17 cellular contexts compared by ENCODE assay signal in the genomic region with DNA sequence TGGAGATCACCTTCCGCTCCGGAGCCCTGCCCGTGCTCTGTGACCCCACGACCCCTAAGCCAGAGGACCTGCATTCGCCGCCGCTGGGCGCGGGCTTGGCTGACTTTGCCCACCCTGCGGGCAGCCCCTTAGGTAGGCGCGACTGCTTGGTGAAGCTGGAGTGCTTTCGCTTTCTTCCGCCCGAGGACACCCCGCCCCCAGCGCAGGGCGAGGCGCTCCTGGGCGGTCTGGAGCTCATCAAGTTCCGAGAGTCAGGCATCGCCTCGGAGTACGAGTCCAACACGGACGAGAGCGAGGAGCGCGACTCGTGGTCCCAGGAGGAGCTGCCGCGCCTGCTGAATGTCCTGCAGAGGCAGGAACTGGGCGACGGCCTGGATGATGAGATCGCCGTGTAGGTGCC. TPM values are rescaled to one million over a fixed set of nuclear protein-coding genes. Genes with fewer than 3 reads are reported as not detected.
DNase-seq lines count a peak whose midpoint lies in the region; ATAC-seq, FAIRE-seq and TF ChIP-seq lines count a peak whose summit lies in the region.
"Had no signal": no experiment of that assay in that cellular context is flagged by ENCODE, and none has a peak within 500 bp of the region (broad histone marks: within the 10 kb centered on the region; RNA-seq: fewer than 3 reads in every experiment).

No MANE protein-coding gene starts in this region.

- no peak overlapping the region for H2AK5ac ChIP-seq in H9 (ENCODE audit: insufficient read length, low read length)

- dilution Hi-C loops in keratinocyte (cut with MboI; ENCODE audit: extremely low pct_ligation_motif_present, low sequenced_read_pairs): no loop called here

- H4K20me1 ChIP-seq in GM23338 (replicated peaks; ENCODE audit: insufficient read depth) (no peaks in the 10 kb centered on the region), keratinocyte (ENCODE audit: control insufficient read depth, extremely low read depth, insufficient read depth, low read length) (no peaks in the 10 kb centered on the region), H9 (ENCODE audit: control insufficient read depth, insufficient read depth, insufficient read length) (no peaks in the 10 kb centered on the region)

- H3K36me3 Mint-ChIP-seq in GM23338 (ENCODE audit: low read depth): peaks cover 17% of the 10 kb centered on the region; the same call in 2 of the 3 replicates
- H3K36me3 Mint-ChIP-seq in H9 (ENCODE audit: insufficient read depth in 1 of 3, low read depth in 3 of 3): peaks cover 2 to 10% (median 3%) of the 10 kb centered on the region in 3 experiments; a peak in 4 of 7 replicates
- H3K36me3 Mint-ChIP-seq: activated naive CD8-positive, alpha-beta T cell treated with anti-CD3 and anti-CD28 coated beads for 36 hours had no signal

- no peak overlapping the region for H3K4me3 Mint-ChIP-seq in GM23338
- no peak overlapping the region for H3K4me3 Mint-ChIP-seq in H9
- H3K4me3 Mint-ChIP-seq: activated naive CD8-positive, alpha-beta T cell treated with anti-CD3 and anti-CD28 coated beads for 36 hours had no signal

- H3K27ac Mint-ChIP-seq in GM23338 (no peak overlapping the region), H9 (no peak overlapping the region)
- H3K27ac Mint-ChIP-seq: activated naive CD8-positive, alpha-beta T cell treated with anti-CD3 and anti-CD28 coated beads for 36 hours had no signal

- no peak overlapping the region for H3K18ac ChIP-seq in H9 (ENCODE audit: insufficient read length, low read depth, low read length)

- no peaks in the 10 kb centered on the region for H3K36me3 ChIP-seq in GM23338 (ENCODE audit: insufficient read depth)
- no peaks in the 10 kb centered on the region for H3K36me3 ChIP-seq in keratinocyte (ENCODE audit: control insufficient read depth in 2 of 2, extremely low read depth in 1 of 2, insufficient read depth in 2 of 2, low read length in 2 of 2)
- no peaks in the 10 kb centered on the region for H3K36me3 ChIP-seq in stomach smooth muscle (ENCODE audit: control insufficient read depth in 2 of 2, insufficient read depth in 2 of 2, low read length in 2 of 2)

- H2BK15ac ChIP-seq in H9 (ENCODE audit: low read depth, low read length): no peak overlapping the region

- no peaks in the 10 kb centered on the region for H3K79me1 ChIP-seq in H9 (ENCODE audit: insufficient read depth, low read depth, low read length, poor library complexity, severe bottlenecking)

- DNase-seq in GM23338 (ENCODE audit: low spot score) (no peak), choroid plexus epithelial cell (ENCODE audit: low read depth) (no peak), keratinocyte (ENCODE audit: low read depth, low spot score) (no peak), islet precursor cell (no peak), H9 (no peak)
- DNase-seq: activated CD8-positive, alpha-beta memory T cell treated with anti-CD3 and anti-CD28 coated beads, Interleukin-2, amount 50 U/mL, for 4 hours; activated naive CD8-positive, alpha-beta T cell treated with anti-CD3 and anti-CD28 coated beads for 36 hours; NCI-H2107; NK-92 treated with Interleukin-12 subunit alpha and Interleukin-12 subunit beta, amount 100 ng/mL, for 24 hours; stimulated activated CD4-positive, alpha-beta T cell treated with anti-CD3 and anti-CD28 coated beads, Interleukin-4, amount 100 ng/mL, for 24 hours; stimulated activated naive CD4-positive, alpha-beta T cell had no signal

- H3K79me2 ChIP-seq in GM23338 (replicated peaks; ENCODE audit: insufficient read depth): no peaks in the 10 kb centered on the region
- H3K79me2 ChIP-seq in keratinocyte (ENCODE audit: control insufficient read depth, insufficient read depth, low read length): no peaks in the 10 kb centered on the region
- no peaks in the 10 kb centered on the region for H3K79me2 ChIP-seq in H9 (ENCODE audit: insufficient read depth, low read length)

- no peak overlapping the region for H4K8ac ChIP-seq in H9 (replicated peaks; ENCODE audit: insufficient read length, low read depth, low read length)

- H3K4me3 ChIP-seq in GM23338 (no peak overlapping the region), choroid plexus epithelial cell (ENCODE audit: low read depth, low read length) (peak overlapping the region; percentile 47), keratinocyte (ENCODE audit: control insufficient read depth in 2 of 3, extremely low read depth in 1 of 3, insufficient read depth in 2 of 3, low read depth in 1 of 3, low read length in 3 of 3) (peak overlapping the region in 1 of 3 experiments; percentile 45), stomach smooth muscle (ENCODE audit: low read length in 2 of 2) (peak overlapping the region in 1 of 2 donors; percentile 76)

- H3K27ac ChIP-seq in GM23338 (ENCODE audit: low read depth): no peak overlapping the region
- no peak overlapping the region for H3K27ac ChIP-seq in keratinocyte (ENCODE audit: control insufficient read depth, insufficient read depth, low read length)
- H3K27ac ChIP-seq in stomach smooth muscle (ENCODE audit: low read length): peak overlapping the region; percentile 11
- H3K27ac ChIP-seq in H9 (ENCODE audit: insufficient read length, low read depth, low read length): no peak overlapping the region

- H3K27me3 Mint-ChIP-seq in GM23338 (ENCODE audit: insufficient read depth, low read depth, poor library complexity) (peaks cover 14% of the 10 kb centered on the region), H9 (ENCODE audit: low read depth) (no peaks in the 10 kb centered on the region)
- H3K27me3 Mint-ChIP-seq: activated naive CD8-positive, alpha-beta T cell treated with anti-CD3 and anti-CD28 coated beads for 36 hours had no signal

- H3K4me2 ChIP-seq in GM23338: no peak overlapping the region
- no peak overlapping the region for H3K4me2 ChIP-seq in keratinocyte (ENCODE audit: control insufficient read depth, extremely low read depth, insufficient read depth, low read depth, low read length)
- H3K4me2 ChIP-seq in H9 (ENCODE audit: insufficient read depth, insufficient read length, low read length): no peak overlapping the region

- H3K9me3 Mint-ChIP-seq in GM23338 (no peaks in the 10 kb centered on the region), H9 (no peaks in the 10 kb centered on the region)
- H3K9me3 Mint-ChIP-seq: activated naive CD8-positive, alpha-beta T cell treated with anti-CD3 and anti-CD28 coated beads for 36 hours had no signal

- H3K9ac ChIP-seq in keratinocyte (ENCODE audit: control insufficient read depth, extremely low read depth, insufficient read depth, low read length): peak overlapping the region; percentile 11
- peak overlapping the region in 1 of 2 donors; percentile 47 for H3K9ac ChIP-seq in stomach smooth muscle (ENCODE audit: low read length in 2 of 2)
- no peak overlapping the region for H3K9ac ChIP-seq in H9 (ENCODE audit: extremely low read depth, insufficient read length, low read length)

- no peaks in the 10 kb centered on the region for H3K9me2 ChIP-seq in GM23338 (ENCODE audit: insufficient read depth)

- no peak overlapping the region for H2BK120ac ChIP-seq in H9 (ENCODE audit: low read depth, low read length, poor library complexity, severe bottlenecking)

- H3K4ac ChIP-seq in H9 (ENCODE audit: low read depth, low read length): no peak overlapping the region

- H3K27me3 ChIP-seq in GM23338 (ENCODE audit: insufficient read depth): no peaks in the 10 kb centered on the region
- peaks cover 2% of the 10 kb centered on the region for H3K27me3 ChIP-seq in keratinocyte (ENCODE audit: control insufficient read depth, extremely low read depth, insufficient read depth, low read length)
- H3K27me3 ChIP-seq in stomach smooth muscle (ENCODE audit: control insufficient read depth in 1 of 2, insufficient read depth in 2 of 2, low read length in 2 of 2): no peaks in the 10 kb centered on the region
- no peaks in the 10 kb centered on the region for H3K27me3 ChIP-seq in H9 (ENCODE audit: insufficient read depth, low read length)

- H3F3A ChIP-seq in GM23338 (replicated peaks; ENCODE audit: low read depth): no peaks in the 10 kb centered on the region

- no peak for TF ChIP-seq CTCF in GM23338 (conservative IDR thresholded peaks at IDR 0.05; ENCODE audit: low read depth in 2 of 2)
- TF ChIP-seq CTCF in choroid plexus epithelial cell (conservative IDR thresholded peaks at IDR 0.05; ENCODE audit: low read depth, low read length): no peak
- no peak for TF ChIP-seq CTCF in keratinocyte (optimal IDR thresholded peaks at IDR 0.05 in 1 of 3, IDR thresholded peaks at IDR 0.05 in 1 of 3, conservative IDR thresholded peaks at IDR 0.05 in 1 of 3; ENCODE audit: extremely low read depth in 1 of 3, insufficient read depth in 2 of 3, low read length in 3 of 3)
- no peak for TF ChIP-seq CTCF in H9 (conservative IDR thresholded peaks at IDR 0.05)

- H3K23ac ChIP-seq in H9 (ENCODE audit: insufficient read length, low read depth, low read length): no peak overlapping the region

- WGBS in H9 (ENCODE audit: extremely low coverage, insufficient read length, low lambda C conversion rate): no CpG with 5 or more reads among the region's 36 CpGs

- H3K14ac ChIP-seq in H9 (ENCODE audit: insufficient read depth, low read length): no peak overlapping the region; the same call in 1 of the 2 replicates

- ATAC-seq in GM23338: peak; percentile 64
- ATAC-seq in GM18909 (IDR thresholded peaks at IDR 0.05; ENCODE audit: poor library complexity, unreplicated experiment): no peak

- H3K4me1 Mint-ChIP-seq in GM23338 (peaks cover 6% of the 10 kb centered on the region), H9 (peaks cover 0 to 7% of the 10 kb centered on the region in 2 experiments; a peak in 2 of 4 replicates)
- H3K4me1 Mint-ChIP-seq: activated naive CD8-positive, alpha-beta T cell treated with anti-CD3 and anti-CD28 coated beads for 36 hours had no signal

- H4K91ac ChIP-seq in H9 (ENCODE audit: insufficient read length, low read depth, low read length): no peak overlapping the region

- H3K9me1 ChIP-seq in keratinocyte (ENCODE audit: control insufficient read depth, extremely low read depth, insufficient read depth, low read length): no peaks in the 10 kb centered on the region

- no peak overlapping the region for H3T11ph ChIP-seq in H9 (ENCODE audit: low read length)

- FAIRE-seq in keratinocyte (lab: Jason Lieb, UNC): no peak

- no peaks in the 10 kb centered on the region for H3K23me2 ChIP-seq in H9 (ENCODE audit: insufficient read length, low read depth, low read length, poor library complexity, severe bottlenecking)

- H2BK20ac ChIP-seq in H9 (ENCODE audit: low read depth, low read length, poor library complexity, severe bottlenecking): no peak overlapping the region

- no peak overlapping the region for H4K5ac ChIP-seq in H9 (ENCODE audit: insufficient read length, low read depth, low read length)

- no peak overlapping the region for H2AFZ ChIP-seq in GM23338
- H2AFZ ChIP-seq in keratinocyte (ENCODE audit: control insufficient read depth, low read length): no peak overlapping the region
- H2AFZ ChIP-seq in H9 (ENCODE audit: low read length): no peak overlapping the region

- no peak overlapping the region for H2BK5ac ChIP-seq in H9 (ENCODE audit: insufficient read length, low read length)

- no peak overlapping the region for H3K56ac ChIP-seq in H9 (ENCODE audit: insufficient read length, low read depth, low read length)

- H3K4me1 ChIP-seq in GM23338 (ENCODE audit: insufficient read depth): no peaks in the 10 kb centered on the region
- H3K4me1 ChIP-seq in keratinocyte (ENCODE audit: control insufficient read depth, extremely low read depth, insufficient read depth, low read length): peaks cover 21% of the 10 kb centered on the region
- H3K4me1 ChIP-seq in stomach smooth muscle (ENCODE audit: control insufficient read depth, insufficient read depth, low read length): peaks cover 8% of the 10 kb centered on the region
- H3K4me1 ChIP-seq in H9 (ENCODE audit: insufficient read depth, low read length): no peaks in the 10 kb centered on the region

- no peak overlapping the region for H2BK12ac ChIP-seq in H9 (ENCODE audit: insufficient read length, low read depth, low read length)

- H3K9me3 ChIP-seq in keratinocyte (ENCODE audit: control insufficient read depth, low read depth, low read length) (no peaks in the 10 kb centered on the region), stomach smooth muscle (ENCODE audit: control insufficient read depth in 2 of 2, low read length in 2 of 2) (no peaks in the 10 kb centered on the region), H9 (ENCODE audit: control insufficient read depth, low read depth, low read length) (no peaks in the 10 kb centered on the region)

RNA-seq across cellular contexts. Expression of gene SPATA46, which starts 9.6 kb away (rescaled TPM):
- total RNA-seq in GM23338 (2014; rRNA removed; shearing (Covaris generic)): not detected in 2 replicates
- polyA plus RNA-seq in GM23338 (2016; fragmentation: Nextera tagmentation; extraction: Ambion mirVana): not detected in 2 replicates
- polyA plus RNA-seq in keratinocyte: not detected in 3 replicates
- polyA plus RNA-seq in keratinocyte (2011; ENCODE audit: low read depth): not detected
- polyA plus RNA-seq in keratinocyte (2011; cell fraction: cytosol; rRNA removed): not detected in 2 replicates
- not detected in 2 replicates for polyA plus RNA-seq in keratinocyte (2011; cell fraction: nucleus; rRNA removed)
- polyA plus RNA-seq in keratinocyte (2012; ENCODE audit: low replicate concordance): 0.08 TPM in 1 of 2 replicates, not detected in the other
- not detected in 3 replicates for polyA minus RNA-seq in keratinocyte
- not detected for polyA minus RNA-seq in keratinocyte (2011; cell fraction: cytosol; rRNA and poly(A)+ RNA removed)
- not detected in 2 replicates for polyA minus RNA-seq in keratinocyte (2011; cell fraction: nucleus; rRNA and poly(A)+ RNA removed)
- not detected in 2 replicates for total RNA-seq in H9 (2021)
- total RNA-seq: activated naive CD8-positive, alpha-beta T cell treated with anti-CD3 and anti-CD28 coated beads for 36 hours; cerebellum; epithelial cell of proximal tubule; mononuclear cell; posterior vena cava had no signal

RNA-seq across cellular contexts. Expression of gene C1orf226, which starts 14.5 kb away (rescaled TPM):
- 7.9 and 12.5 TPM in 2 replicates for total RNA-seq in GM23338 (2014; rRNA removed; shearing (Covaris generic))
- polyA plus RNA-seq in GM23338 (2016; fragmentation: Nextera tagmentation; extraction: Ambion mirVana) (2.3 and 2.7 TPM in 2 replicates), keratinocyte (0.06 to 0.13 TPM (median 0.12 TPM) in 3 replicates)
- polyA plus RNA-seq in keratinocyte (2011; ENCODE audit: low read depth): 0.09 TPM
- polyA plus RNA-seq in keratinocyte (2011; cell fraction: cytosol; rRNA removed): 0.05 and 0.10 TPM in 2 replicates
- 0.11 and 0.15 TPM in 2 replicates for polyA plus RNA-seq in keratinocyte (2011; cell fraction: nucleus; rRNA removed)
- 0.15 and 0.41 TPM in 2 replicates for polyA plus RNA-seq in keratinocyte (2012; ENCODE audit: low replicate concordance)
- 0.06 to 0.53 TPM (median 0.26 TPM) in 3 replicates for polyA minus RNA-seq in keratinocyte
- polyA minus RNA-seq in keratinocyte (2011; cell fraction: cytosol; rRNA and poly(A)+ RNA removed): not detected
- 0.23 TPM in 1 of 2 replicates, not detected in the other for polyA minus RNA-seq in keratinocyte (2011; cell fraction: nucleus; rRNA and poly(A)+ RNA removed)
- 11.5 and 11.6 TPM in 2 replicates for total RNA-seq in H9 (2021)
- total RNA-seq: mononuclear cell had no signal

RNA-seq across cellular contexts. Expression of gene SH2D1B, which starts 44.9 kb away (rescaled TPM):
- total RNA-seq in GM23338 (2014; rRNA removed; shearing (Covaris generic)): not detected in 2 replicates
- not detected in 2 replicates for polyA plus RNA-seq in GM23338 (2016; fragmentation: Nextera tagmentation; extraction: Ambion mirVana)
- polyA plus RNA-seq in keratinocyte: not detected in 3 replicates
- polyA plus RNA-seq in keratinocyte (2011; ENCODE audit: low read depth): not detected
- polyA plus RNA-seq in keratinocyte (2011; cell fraction: cytosol; rRNA removed): not detected in 2 replicates
- not detected in 2 replicates for polyA plus RNA-seq in keratinocyte (2011; cell fraction: nucleus; rRNA removed)
- not detected in 2 replicates for polyA plus RNA-seq in keratinocyte (2012; ENCODE audit: low replicate concordance)
- polyA minus RNA-seq in keratinocyte: not detected in 3 replicates
- polyA minus RNA-seq in keratinocyte (2011; cell fraction: cytosol; rRNA and poly(A)+ RNA removed): not detected
- polyA minus RNA-seq in keratinocyte (2011; cell fraction: nucleus; rRNA and poly(A)+ RNA removed): not detected in 2 replicates
- total RNA-seq in H9 (2021): not detected in 2 replicates
- total RNA-seq: activated naive CD8-positive, alpha-beta T cell treated with anti-CD3 and anti-CD28 coated beads for 36 hours; cerebellum had no signal
